17 cellular contexts compared by ENCODE assay signal in genomic region chr2:19041773-19042172, GRCh38.
"Had no signal": no experiment of that assay in that cellular context is flagged by ENCODE, and none has a peak within 500 bp of the region (broad histone marks: within the 10 kb centered on the region; RNA-seq: fewer than 3 reads in every experiment).

No MANE protein-coding gene starts in this region.

- DNase-seq: effector memory CD4-positive, alpha-beta T cell; head of caudate nucleus; kidney; left cardiac atrium; left ventricle myocardium superior; mesendoderm; naive thymus-derived CD4-positive, alpha-beta T cell; posterior cingulate gyrus; small intestine; stimulated activated CD4-positive, alpha-beta T cell treated with anti-CD3 and anti-CD28 coated beads, Interleukin-12 subunit alpha, Interleukin-12 subunit beta, amount 100 ng/mL, for 4 hours; stimulated activated naive CD4-positive, alpha-beta T cell; stomach; substantia nigra; transverse colon had no signal

- H3K4me1 Mint-ChIP-seq: naive thymus-derived CD4-positive, alpha-beta T cell had no signal

- ATAC-seq: esophagus mucosa; gastroesophageal sphincter; left cardiac atrium; left ventricle myocardium superior; naive thymus-derived CD4-positive, alpha-beta T cell had no signal

- H3K27me3 Mint-ChIP-seq: naive thymus-derived CD4-positive, alpha-beta T cell had no signal

- H3K4me3 Mint-ChIP-seq: naive thymus-derived CD4-positive, alpha-beta T cell had no signal

- H3K27ac Mint-ChIP-seq: naive thymus-derived CD4-positive, alpha-beta T cell had no signal

- FAIRE-seq: endometrium, kidney, small intestine had no signal
